ENCODE assay signal across 9 cellular contexts in genomic region chr11:6604081-6604626, GRCh38. TPM values are rescaled to one million over a fixed set of nuclear protein-coding genes. Genes with fewer than 3 reads are reported as not detected.
DNase-seq lines count a peak whose midpoint lies in the region; ATAC-seq and TF ChIP-seq lines count a peak whose summit lies in the region.
"Had no signal": no experiment of that assay in that cellular context is flagged by ENCODE, and none has a peak within 500 bp of the region (broad histone marks: within the 10 kb centered on the region; RNA-seq: fewer than 3 reads in every experiment).

No MANE protein-coding gene starts in this region.

- intact Hi-C loops in activated naive CD4-positive, alpha-beta T cell treated with anti-CD3 and anti-CD28 coated beads for 36 hours (cut with micrococcal nuclease), result loop anchor here (1.0 to 10.0 kb wide), 7 partner anchors 15 to 911 kb away; partner anchors contain the start of genes ARFIP2, MRPL17, PPFIBP2 and SMPD1

- no peaks in the 10 kb centered on the region for H3K9me3 ChIP-seq in CD8-positive, alpha-beta memory T cell (ENCODE audit: low read length)
- no peaks in the 10 kb centered on the region for H3K9me3 ChIP-seq in gastroesophageal sphincter
- H3K9me3 ChIP-seq in neutrophil, result no peaks in the 10 kb centered on the region

- H3K4me3 ChIP-seq in CD8-positive, alpha-beta memory T cell (ENCODE audit: low read length), result peak overlapping the region; percentile 86
- H3K4me3 ChIP-seq in gastroesophageal sphincter (peak overlapping the region; percentile 91 to 93), neutrophil (ENCODE audit: low read depth in 1 of 2, low read length in 1 of 2) (peak overlapping the region; percentile 95)

- CTCF ChIA-PET in CD8-positive, alpha-beta memory T cell (lab: Charles Lee), result interaction anchor here (0.6 to 4.6 kb wide), 22 partner anchors 9 to 250 kb away, joined by 3 to 68 read pairs (median 4); partner anchors contain the start of genes ARFIP2, MRPL17, TIMM10B and TPP1
- CTCF ChIA-PET in activated naive CD4-positive, alpha-beta T cell treated with anti-CD3 and anti-CD28 coated beads for 36 hours (lab: Charles Lee), result interaction anchor here (0.5 to 4.6 kb wide), 13 partner anchors 11 to 133 kb away, joined by 3 to 37 read pairs (median 5); partner anchors contain the start of genes MRPL17 and TPP1

- H3K4me3 Mint-ChIP-seq in CD8-positive, alpha-beta memory T cell, result no peak overlapping the region
- no peak overlapping the region for H3K4me3 Mint-ChIP-seq in activated naive CD4-positive, alpha-beta T cell treated with anti-CD3 and anti-CD28 coated beads for 36 hours
- H3K4me3 Mint-ChIP-seq: activated naive CD4-positive, alpha-beta T cell treated with anti-CD3 and anti-CD28 coated beads, Interleukin-2, amount 50 U/mL, for 24 hours had no signal

- 0% methylated on average over 1 of the region's 20 CpGs; no CpG with 5 or more reads in 1 of the 2 donors for WGBS in gastroesophageal sphincter (ENCODE audit: low coverage in 1 of 2), 2 donors

- H3K4me1 ChIP-seq in CD8-positive, alpha-beta memory T cell (ENCODE audit: insufficient read depth, low read length), result peaks cover 63% of the 10 kb centered on the region
- H3K4me1 ChIP-seq in gastroesophageal sphincter (peaks cover 7 to 85% (median 42%) of the 10 kb centered on the region in 3 donors), neutrophil (ENCODE audit: control insufficient read depth in 1 of 2, insufficient read depth in 1 of 2, low read depth in 1 of 2, low read length in 1 of 2) (peaks cover 58 to 59% of the 10 kb centered on the region in 2 experiments)

- peaks cover 0 to 47% (median 9%) of the 10 kb centered on the region in 3 donors for H3K36me3 Mint-ChIP-seq in CD8-positive, alpha-beta memory T cell
- peaks cover 20% of the 10 kb centered on the region for H3K36me3 Mint-ChIP-seq in activated naive CD4-positive, alpha-beta T cell treated with anti-CD3 and anti-CD28 coated beads for 36 hours (ENCODE audit: low read depth)

- TF ChIP-seq EP300 in gastroesophageal sphincter (IDR thresholded peaks at IDR 0.05), result no peak

- TF ChIP-seq CTCF in gastroesophageal sphincter (IDR thresholded peaks at IDR 0.05), result peak in 3 of 4 experiments; percentile 18 to 46 (median 19)
- TF ChIP-seq CTCF in neutrophil (IDR thresholded peaks at IDR 0.05), result no peak

- no peaks in the 10 kb centered on the region for H3K9me3 Mint-ChIP-seq in CD8-positive, alpha-beta memory T cell
- no peaks in the 10 kb centered on the region for H3K9me3 Mint-ChIP-seq in activated naive CD4-positive, alpha-beta T cell treated with anti-CD3 and anti-CD28 coated beads for 36 hours
- H3K9me3 Mint-ChIP-seq: activated naive CD4-positive, alpha-beta T cell treated with anti-CD3 and anti-CD28 coated beads, Interleukin-2, amount 50 U/mL, for 24 hours had no signal

- H3K27me3 ChIP-seq in CD8-positive, alpha-beta memory T cell (ENCODE audit: insufficient read depth, low read length, poor library complexity, severe bottlenecking), result no peaks in the 10 kb centered on the region
- H3K27me3 ChIP-seq in gastroesophageal sphincter, result no peaks in the 10 kb centered on the region
- H3K27me3 ChIP-seq in neutrophil, result no peaks in the 10 kb centered on the region

- peaks cover 11 to 33% (median 14%) of the 10 kb centered on the region in 3 donors for H3K4me1 Mint-ChIP-seq in CD8-positive, alpha-beta memory T cell
- H3K4me1 Mint-ChIP-seq in activated naive CD4-positive, alpha-beta T cell treated with anti-CD3 and anti-CD28 coated beads for 36 hours (ENCODE audit: low read depth), result peaks cover 33% of the 10 kb centered on the region

- no peak overlapping the region for H3K27ac Mint-ChIP-seq in CD8-positive, alpha-beta memory T cell
- no peak overlapping the region for H3K27ac Mint-ChIP-seq in activated naive CD4-positive, alpha-beta T cell treated with anti-CD3 and anti-CD28 coated beads for 36 hours
- H3K27ac Mint-ChIP-seq: activated naive CD4-positive, alpha-beta T cell treated with anti-CD3 and anti-CD28 coated beads, Interleukin-2, amount 50 U/mL, for 24 hours had no signal

- H3K27me3 Mint-ChIP-seq in CD8-positive, alpha-beta memory T cell, result no peaks in the 10 kb centered on the region
- H3K27me3 Mint-ChIP-seq in activated naive CD4-positive, alpha-beta T cell treated with anti-CD3 and anti-CD28 coated beads for 36 hours (ENCODE audit: low read depth), result no peaks in the 10 kb centered on the region
- H3K27me3 Mint-ChIP-seq: activated naive CD4-positive, alpha-beta T cell treated with anti-CD3 and anti-CD28 coated beads, Interleukin-2, amount 50 U/mL, for 24 hours had no signal

- POLR2A ChIA-PET in CD8-positive, alpha-beta memory T cell (lab: Charles Lee), result interaction anchor here (0.8 to 3.9 kb wide), 7 partner anchors 8 to 370 kb away, joined by 3 to 35 read pairs (median 7); partner anchors contain the start of genes FHIP1B, MRPL17, TAF10 and TPP1

- H3K36me3 ChIP-seq in CD8-positive, alpha-beta memory T cell (ENCODE audit: insufficient read depth, low read length), result peaks cover 46% of the 10 kb centered on the region
- peaks cover 4 to 45% of the 10 kb centered on the region in 2 donors for H3K36me3 ChIP-seq in gastroesophageal sphincter
- peaks cover 45% of the 10 kb centered on the region for H3K36me3 ChIP-seq in neutrophil

- peak; percentile 40 for ATAC-seq in HG03354 (IDR thresholded peaks at IDR 0.05; ENCODE audit: poor library complexity, severe bottlenecking, unreplicated experiment)
- ATAC-seq in gastroesophageal sphincter, result peak; percentile 17

- DNase-seq in CD8-positive, alpha-beta memory T cell, result peak; percentile 22 to 77 (median 51)
- DNase-seq in GM19238 (ENCODE audit: insufficient read length, low spot score), result peak; percentile 54
- DNase-seq in RPMI7951 (ENCODE audit: low read depth), result peak; percentile 66
- peak; percentile 76 for DNase-seq in activated naive CD4-positive, alpha-beta T cell treated with anti-CD3 and anti-CD28 coated beads for 36 hours
- DNase-seq in GOT3 (lab: John Stamatoyannopoulos, UW), result no peak

- TF ChIP-seq POLR2A in gastroesophageal sphincter (IDR thresholded peaks at IDR 0.05), result peak; percentile 14 to 23

- H3K27ac ChIP-seq in CD8-positive, alpha-beta memory T cell (ENCODE audit: low read depth, low read length), result peak overlapping the region; percentile 91
- peak overlapping the region; percentile 98 to 99 (median 98) for H3K27ac ChIP-seq in gastroesophageal sphincter
- peak overlapping the region; percentile 98 for H3K27ac ChIP-seq in neutrophil

RNA-seq across cellular contexts. Expression of gene ILK, which starts 0.6 kb away (rescaled TPM):
- total RNA-seq in CD8-positive, alpha-beta memory T cell, result 10 to 100 TPM; 90.1 to 92.6 TPM
- polyA plus RNA-seq in CD8-positive, alpha-beta memory T cell, result 111 TPM
- 226 and 231 TPM in 2 replicates for total RNA-seq in RPMI7951 (2014; rRNA removed; shearing (Covaris generic))
- 10 to 100 TPM; 65.2 to 65.7 TPM for total RNA-seq in activated naive CD4-positive, alpha-beta T cell treated with anti-CD3 and anti-CD28 coated beads for 36 hours
- 100 to 1,000 TPM; 395 to 658 (median 466) TPM for total RNA-seq in gastroesophageal sphincter

RNA-seq across cellular contexts. Expression of gene RRP8, which starts 0.7 kb away (rescaled TPM):
- total RNA-seq in CD8-positive, alpha-beta memory T cell, result 10 to 100 TPM; 42.0 to 44.7 TPM
- polyA plus RNA-seq in CD8-positive, alpha-beta memory T cell, result 21.1 TPM
- total RNA-seq in RPMI7951 (2014; rRNA removed; shearing (Covaris generic)), result 14.0 and 20.7 TPM in 2 replicates
- total RNA-seq in activated naive CD4-positive, alpha-beta T cell treated with anti-CD3 and anti-CD28 coated beads for 36 hours, result 10 to 100 TPM; 31.9 to 33.5 TPM
- 10 to 100 TPM; 25.7 to 32.4 (median 28.1) TPM for total RNA-seq in gastroesophageal sphincter

RNA-seq across cellular contexts. Expression of gene TAF10, which starts 7.9 kb away (rescaled TPM):
- 100 to 1,000 TPM; 173 to 175 TPM for total RNA-seq in CD8-positive, alpha-beta memory T cell
- 336 TPM for polyA plus RNA-seq in CD8-positive, alpha-beta memory T cell
- total RNA-seq in RPMI7951 (2014; rRNA removed; shearing (Covaris generic)), result 44.5 and 81.9 TPM in 2 replicates
- 100 to 1,000 TPM; 151 to 156 TPM for total RNA-seq in activated naive CD4-positive, alpha-beta T cell treated with anti-CD3 and anti-CD28 coated beads for 36 hours
- 10 to 100 TPM; 21.7 to 41.1 (median 35.4) TPM for total RNA-seq in gastroesophageal sphincter

RNA-seq across cellular contexts. Expression of gene TPP1, which starts 15.1 kb away (rescaled TPM):
- 10 to 100 TPM; 57.2 to 61.6 TPM for total RNA-seq in CD8-positive, alpha-beta memory T cell
- polyA plus RNA-seq in CD8-positive, alpha-beta memory T cell, result 165 TPM
- total RNA-seq in RPMI7951 (2014; rRNA removed; shearing (Covaris generic)), result 20.3 and 22.6 TPM in 2 replicates
- 10 to 100 TPM; 25.7 to 28.5 TPM for total RNA-seq in activated naive CD4-positive, alpha-beta T cell treated with anti-CD3 and anti-CD28 coated beads for 36 hours
- 10 to 100 TPM; 67.6 to 84.4 (median 76.9) TPM for total RNA-seq in gastroesophageal sphincter

RNA-seq across cellular contexts. Expression of gene DCHS1, which starts 51.5 kb away (rescaled TPM):
- under 1 TPM; 0.89 to 0.96 TPM for total RNA-seq in CD8-positive, alpha-beta memory T cell
- polyA plus RNA-seq in CD8-positive, alpha-beta memory T cell, result 1.5 TPM
- 3.8 and 4.3 TPM in 2 replicates for total RNA-seq in RPMI7951 (2014; rRNA removed; shearing (Covaris generic))
- under 1 TPM; 0.79 to 0.88 TPM for total RNA-seq in activated naive CD4-positive, alpha-beta T cell treated with anti-CD3 and anti-CD28 coated beads for 36 hours
- 10 to 100 TPM; 22.2 to 59.8 (median 37.8) TPM for total RNA-seq in gastroesophageal sphincter
